Comparison of ENCODE assay signal across 20 cellular contexts in the genomic region with DNA sequence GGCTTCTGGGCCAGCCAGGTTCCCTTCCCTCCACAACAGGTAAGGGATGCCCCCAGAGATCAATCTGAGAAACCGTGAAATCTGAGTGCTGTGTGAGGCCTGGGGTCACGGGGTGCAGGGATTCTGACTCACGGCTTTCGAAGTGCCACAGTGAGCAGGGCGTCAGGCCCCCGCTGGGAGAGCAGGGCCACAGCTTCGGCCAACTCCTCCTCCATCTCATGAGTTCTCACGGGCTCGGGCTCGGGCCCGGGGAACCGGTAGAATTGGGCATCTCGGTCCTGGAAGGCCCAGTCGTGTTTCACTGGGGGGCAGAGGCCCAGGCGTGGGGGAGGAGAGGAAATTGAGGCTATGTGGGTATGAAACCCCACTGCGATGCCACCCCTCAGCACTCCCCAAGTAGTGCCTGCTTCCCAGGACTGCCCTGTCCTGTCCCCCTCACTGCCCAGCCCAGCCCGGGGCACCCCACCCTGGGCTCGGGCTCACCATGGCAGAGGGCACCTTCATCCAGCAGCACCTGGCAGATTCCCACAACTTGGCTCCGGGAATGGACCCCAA. TPM values are rescaled to one million over a fixed set of nuclear protein-coding genes. Genes with fewer than 3 reads are reported as not detected.
A peak's percentile ranks its signal among the peaks of the same experiment; 100 is the strongest.
DNase-seq lines count a peak whose midpoint lies in the region; ATAC-seq, FAIRE-seq and TF ChIP-seq lines count a peak whose summit lies in the region.
"Had no signal": no experiment of that assay in that cellular context is flagged by ENCODE, and none has a peak within 500 bp of the region (broad histone marks: within the 10 kb centered on the region; RNA-seq: fewer than 3 reads in every experiment).

No MANE protein-coding gene starts in this region.

- H3K9me3 ChIP-seq in mammary epithelial cell (replicated peaks; ENCODE audit: insufficient read depth, low read length) = no peaks in the 10 kb centered on the region
- H3K9me3 ChIP-seq in breast epithelium = no peaks in the 10 kb centered on the region
- H3K9me3 ChIP-seq in RWPE2 (ENCODE audit: severe bottlenecking) = no peaks in the 10 kb centered on the region
- no peaks in the 10 kb centered on the region for H3K9me3 ChIP-seq in kidney (ENCODE audit: control insufficient read depth in 1 of 2, low read length in 2 of 2)

- H3K4me3 ChIP-seq in mammary epithelial cell (replicated peaks in 1 of 3; ENCODE audit: insufficient read depth in 1 of 3, low read depth in 2 of 3, low read length in 3 of 3) (no peak overlapping the region), breast epithelium (no peak overlapping the region), RWPE2 (ENCODE audit: severe bottlenecking) (no peak overlapping the region), kidney (ENCODE audit: low read length in 2 of 2) (no peak overlapping the region)

- in situ Hi-C loops in mammary epithelial cell (cut with MboI; ENCODE audit: low sequenced_read_pairs in 2 of 2) = no loop called here

- WGBS in mammary epithelial cell (ENCODE audit: low coverage, missing lambda C conversion rate) = 87% methylated on average over 6 of the region's 19 CpGs

- H3K79me2 ChIP-seq in mammary epithelial cell (ENCODE audit: insufficient read depth, low read length) = no peaks in the 10 kb centered on the region

- CTCF ChIA-PET in mammary epithelial cell (lab: Charles Lee; ENCODE audit: low non-redundant PET) = no interaction called here

- H3K4me2 ChIP-seq in mammary epithelial cell (ENCODE audit: insufficient read depth, low read depth, low read length) = no peak overlapping the region

- BruUV-seq in mammary epithelial cell (replicated peaks; lab: Mats Ljungman, UMichigan) = no TSS peak

- TF ChIP-seq CTCF in mammary epithelial cell (conservative IDR thresholded peaks at IDR 0.05 in 1 of 2, IDR thresholded peaks at IDR 0.05 in 1 of 2; ENCODE audit: extremely low read depth in 1 of 2, insufficient read depth in 1 of 2, low read depth in 1 of 2, low read length in 2 of 2) (no peak), breast epithelium (IDR thresholded peaks at IDR 0.05) (no peak), RWPE2 (IDR thresholded peaks at IDR 0.05; ENCODE audit: poor library complexity, severe bottlenecking) (no peak), kidney (IDR thresholded peaks at IDR 0.05; ENCODE audit: borderline replicate concordance, extremely low read depth, insufficient read depth) (no peak)

- TF ChIP-seq POLR2A in breast epithelium (IDR thresholded peaks at IDR 0.05) = no peak

- ATAC-seq in RWPE2 (ENCODE audit: low read depth) = no peak

- H3K36me3 ChIP-seq in mammary epithelial cell (ENCODE audit: insufficient read depth, low read length) (no peaks in the 10 kb centered on the region), breast epithelium (no peaks in the 10 kb centered on the region), RWPE2 (ENCODE audit: low read depth) (peaks cover 21% of the 10 kb centered on the region), kidney (ENCODE audit: control insufficient read depth in 1 of 2, insufficient read depth in 2 of 2, low read length in 2 of 2) (peaks cover 30 to 48% of the 10 kb centered on the region in 2 donors)

- H3K27ac ChIP-seq in mammary epithelial cell (ENCODE audit: insufficient read depth, low read depth, low read length) (no peak overlapping the region), breast epithelium (peak overlapping the region in 1 of 2 donors; percentile 95), RWPE2 (ENCODE audit: poor library complexity, severe bottlenecking) (peak overlapping the region; percentile 98), kidney (ENCODE audit: low read depth in 2 of 2, low read length in 2 of 2) (peak overlapping the region in 1 of 2 donors; percentile 3), substantia nigra (ENCODE audit: low read depth, low read length, poor library complexity, severe bottlenecking) (peak overlapping the region; percentile 70)

- DNase-seq in mammary epithelial cell = no peak
- no peak for DNase-seq in breast epithelium (ENCODE audit: low spot score in 2 of 2)
- DNase-seq in RWPE2 (ENCODE audit: low spot score) = no peak
- DNase-seq in kidney = peak; percentile 68
- DNase-seq in substantia nigra (lab: John Stamatoyannopoulos, UW) = no peak
- no peak for DNase-seq in NCI-H226
- DNase-seq in AG08395 (ENCODE audit: low spot score) = no peak
- DNase-seq in activated T-cell treated with anti-CD3 and anti-CD28 coated beads for 4 hours = no peak
- DNase-seq: 8988T; CD4-positive, CD25-positive, alpha-beta regulatory T cell; COR-L47; DND-41; GOT3; NCI-H1105; NCI-H146; NCI-H2029; NCI-H345; NCI-H524 had no signal

- H3K4me1 ChIP-seq in mammary epithelial cell (ENCODE audit: insufficient read depth, low read length) (peaks cover 59% of the 10 kb centered on the region), breast epithelium (peaks cover 16 to 26% of the 10 kb centered on the region in 2 donors), RWPE2 (ENCODE audit: insufficient read depth, poor library complexity, severe bottlenecking) (peaks cover 45% of the 10 kb centered on the region), kidney (ENCODE audit: control insufficient read depth in 1 of 2, insufficient read depth in 1 of 2, low read depth in 1 of 2, low read length in 2 of 2) (peaks cover 31 to 40% of the 10 kb centered on the region in 2 donors)

- no peak for FAIRE-seq in kidney (lab: Jason Lieb, UNC)
- FAIRE-seq: GM12891 had no signal

- H3K9ac ChIP-seq in mammary epithelial cell (ENCODE audit: insufficient read depth, low read length) (no peak overlapping the region), kidney (ENCODE audit: low read length in 2 of 2) (no peak overlapping the region)

- intact Hi-C loops in mammary epithelial cell (cut with micrococcal nuclease) = no loop called here
- intact Hi-C loops in breast epithelium (cut with DNase I; ENCODE audit: low total_unique reads) = no loop called here
- intact Hi-C loops in kidney (cut with DNase I) = no loop called here

- H3K27me3 ChIP-seq in mammary epithelial cell (ENCODE audit: insufficient read depth, low read length) (no peaks in the 10 kb centered on the region), breast epithelium (no peaks in the 10 kb centered on the region), RWPE2 (ENCODE audit: insufficient read depth, poor library complexity, severe bottlenecking) (no peaks in the 10 kb centered on the region)

- dilution Hi-C loops in mammary epithelial cell (cut with HindIII; ENCODE audit: low sequenced_read_pairs) = no loop called here

- H2AFZ ChIP-seq in mammary epithelial cell (ENCODE audit: low read depth, low read length) = peak overlapping the region; percentile 9

- H4K20me1 ChIP-seq in mammary epithelial cell (ENCODE audit: insufficient read depth, low read length) = no peaks in the 10 kb centered on the region

RNA-seq across cellular contexts. Expression of a gene that starts 7.7 kb away (rescaled TPM):
- 10 to 100 TPM in 1 of 2 donors, 1 to 10 TPM in 1; 9.7 to 41.0 TPM for total RNA-seq in mammary epithelial cell
- 6.2 TPM for polyA plus RNA-seq in mammary epithelial cell
- 10.0 TPM for polyA minus RNA-seq in mammary epithelial cell
- total RNA-seq in breast epithelium = 10 to 100 TPM; 40.6 to 87.8 (median 60.3) TPM
- 179 TPM for total RNA-seq in kidney
- polyA plus RNA-seq in kidney (ENCODE audit: insufficient read depth, low read depth, low replicate concordance) = 84.3 TPM

RNA-seq across cellular contexts. Expression of a gene that starts 22.0 kb away (rescaled TPM):
- total RNA-seq in mammary epithelial cell (10 to 100 TPM; 22.0 to 29.3 TPM), breast epithelium (10 to 100 TPM; 27.5 to 51.5 (median 30.6) TPM), kidney (69.9 TPM)
- polyA plus RNA-seq in mammary epithelial cell (11.8 TPM), kidney (ENCODE audit: insufficient read depth, low read depth, low replicate concordance) (56.9 TPM)
- polyA minus RNA-seq in mammary epithelial cell = 22.0 TPM

RNA-seq across cellular contexts. Expression of a gene that starts 25.7 kb away (rescaled TPM):
- total RNA-seq in mammary epithelial cell = not detected
- not detected for polyA plus RNA-seq in mammary epithelial cell
- not detected for polyA minus RNA-seq in mammary epithelial cell
- total RNA-seq in breast epithelium = 1 to 10 TPM in 2 of 3 donors, under 1 TPM in 1; 0.98 to 1.4 (median 1.0) TPM
- 0.91 TPM for total RNA-seq in kidney
- polyA plus RNA-seq in kidney (ENCODE audit: insufficient read depth, low read depth, low replicate concordance) = 0.28 TPM
- total RNA-seq: CD4-positive, CD25-positive, alpha-beta regulatory T cell had no signal
- polyA plus RNA-seq: IgD-negative memory B cell had no signal

RNA-seq across cellular contexts. Expression of a gene that starts 45.2 kb away (rescaled TPM):
- total RNA-seq in mammary epithelial cell = 10 to 100 TPM; 14.8 to 32.7 TPM
- 10.7 TPM for polyA plus RNA-seq in mammary epithelial cell
- 3.8 TPM for polyA minus RNA-seq in mammary epithelial cell
- 10 to 100 TPM; 11.4 to 25.0 (median 18.7) TPM for total RNA-seq in breast epithelium
- 20.6 TPM for total RNA-seq in kidney
- 15.6 TPM for polyA plus RNA-seq in kidney (ENCODE audit: insufficient read depth, low read depth, low replicate concordance)
